ENCODE assay signal across 22 cellular contexts in genomic region chr6:71720705-71721104, GRCh38.
"Had no signal": no experiment of that assay in that cellular context is flagged by ENCODE, and none has a peak within 500 bp of the region (broad histone marks: within the 10 kb centered on the region; RNA-seq: fewer than 3 reads in every experiment).

No MANE protein-coding gene starts in this region.

- H3K4me1 ChIP-seq: SJSA1 had no signal

- H3K9me3 ChIP-seq: MG63, SJSA1 had no signal

- DNase-seq: IMR-90, Karpas-422, KG1, MG63, NCI-H1092 treated with DMSO at 0.1 percent for 48 hours, NCI-H1436, NCI-H187, NCI-H2029, NCI-H2081 treated with DMSO at 0.1 percent for 48 hours, NCI-H2171, NCI-H226, NCI-H446, NCI-H510A, NCI-H524 treated with DMSO at 0.1 percent for 48 hours, NCI-H69, NCI-H774, Right ventricle myocardium superior, RPMI8226, SIG-M5 had no signal

- ATAC-seq: HepG2 had no signal

- H3K4me3 ChIP-seq: MG63, SJSA1, SK-N-MC had no signal

- H3K27me3 ChIP-seq: MG63, SJSA1 had no signal

- H3K27ac ChIP-seq: SJSA1, SK-N-MC had no signal

- H3K36me3 ChIP-seq: MG63, SJSA1 had no signal
